ENCODE assay signal across 17 cellular contexts in genomic region chr18:39786477-39786876, GRCh38.
"Had no signal": no experiment of that assay in that cellular context is flagged by ENCODE, and none has a peak within 500 bp of the region (broad histone marks: within the 10 kb centered on the region; RNA-seq: fewer than 3 reads in every experiment).

No MANE protein-coding gene starts in this region.

- ATAC-seq: effector memory CD8-positive, alpha-beta T cell; lower lobe of right lung; stimulated activated naive B cell treated with anti-CD40 and anti-IgM and Interleukin-4, amounts not matched to agents 10 μg/mL and 1 μg/mL and 100 μg/mL, for 72 hours; upper lobe of right lung had no signal

- H3K36me3 ChIP-seq: lower lobe of right lung, sigmoid colon, thoracic aorta, upper lobe of right lung, WERI-Rb-1 had no signal

- H3K27ac ChIP-seq: lower lobe of right lung, sigmoid colon, thoracic aorta, upper lobe of right lung, WERI-Rb-1 had no signal

- H3K4me3 ChIP-seq: lower lobe of right lung, sigmoid colon, thoracic aorta, upper lobe of right lung had no signal

- H3K27me3 ChIP-seq: sigmoid colon, upper lobe of right lung had no signal

- DNase-seq: activated CD4-positive, alpha-beta T cell treated with anti-CD3 and anti-CD28 coated beads for 1 hour; activated CD8-positive, alpha-beta memory T cell treated with anti-CD3 and anti-CD28 coated beads for 24 hours; activated gamma-delta T cell treated with Interleukin-2 at 50 U/mL for 16 hours; amniotic stem cell; effector memory CD8-positive, alpha-beta T cell; foreskin melanocyte; glutamatergic neuron; hippocampal formation; islet precursor cell; lower lobe of right lung; occipital lobe; posterior cingulate gyrus; sigmoid colon; stimulated activated naive B cell treated with anti-CD40 and anti-IgM and Interleukin-4, amounts not matched to agents 10 μg/mL and 1 μg/mL and 100 μg/mL, for 72 hours; upper lobe of right lung; WERI-Rb-1 had no signal

- H3K4me1 ChIP-seq: lower lobe of right lung, sigmoid colon, upper lobe of right lung had no signal

- H3K9me3 ChIP-seq: lower lobe of right lung, sigmoid colon, thoracic aorta, upper lobe of right lung had no signal
